Comparison of ENCODE assay signal across 10 cellular contexts in genomic region chr22:40325315-40325714, GRCh38. TPM values are rescaled to one million over a fixed set of nuclear protein-coding genes. Genes with fewer than 3 reads are reported as not detected.
A peak's percentile ranks its signal among the peaks of the same experiment; 100 is the strongest.
DNase-seq lines count a peak whose midpoint lies in the region; ATAC-seq and TF ChIP-seq lines count a peak whose summit lies in the region.
"Had no signal": no experiment of that assay in that cellular context is flagged by ENCODE, and none has a peak within 500 bp of the region (broad histone marks: within the 10 kb centered on the region; RNA-seq: fewer than 3 reads in every experiment).

No MANE protein-coding gene starts in this region.

- H3K27ac Mint-ChIP-seq in activated CD4-positive, alpha-beta T cell treated with anti-CD3 and anti-CD28 coated beads, Interleukin-2, amount 10 ng/mL, durations not matched to agents 24 days and 14 days: peak overlapping the region; percentile 99
- peak overlapping the region; percentile 90 for H3K27ac Mint-ChIP-seq in activated naive CD8-positive, alpha-beta T cell
- H3K27ac Mint-ChIP-seq in Calu3 (ENCODE audit: unreplicated experiment): no peak overlapping the region
- H3K27ac Mint-ChIP-seq: dendritic cell treated with granulocyte-macrophage colony-stimulating factor and Interleukin-4, amounts not matched to agents 40 ng/mL and 50 ng/mL, for 4 days had no signal

- no TSS peak for BruUV-seq in Calu3 (replicated peaks; lab: Mats Ljungman, UMichigan)

- no peaks in the 10 kb centered on the region for H3K9me3 Mint-ChIP-seq in activated CD4-positive, alpha-beta T cell treated with anti-CD3 and anti-CD28 coated beads, Interleukin-2, amount 10 ng/mL, durations not matched to agents 24 days and 14 days
- H3K9me3 Mint-ChIP-seq in activated naive CD8-positive, alpha-beta T cell (ENCODE audit: low read depth): no peaks in the 10 kb centered on the region
- no peaks in the 10 kb centered on the region for H3K9me3 Mint-ChIP-seq in Calu3 (ENCODE audit: low read depth, unreplicated experiment)
- H3K9me3 Mint-ChIP-seq: dendritic cell treated with granulocyte-macrophage colony-stimulating factor and Interleukin-4, amounts not matched to agents 40 ng/mL and 50 ng/mL, for 4 days had no signal

- H3K4me3 Mint-ChIP-seq in activated CD4-positive, alpha-beta T cell treated with anti-CD3 and anti-CD28 coated beads, Interleukin-2, amount 10 ng/mL, durations not matched to agents 24 days and 14 days: peak overlapping the region; percentile 81
- peak overlapping the region; percentile 76 for H3K4me3 Mint-ChIP-seq in activated naive CD8-positive, alpha-beta T cell
- H3K4me3 Mint-ChIP-seq in Calu3 (ENCODE audit: low read depth, unreplicated experiment): no peak overlapping the region
- H3K4me3 Mint-ChIP-seq: dendritic cell treated with granulocyte-macrophage colony-stimulating factor and Interleukin-4, amounts not matched to agents 40 ng/mL and 50 ng/mL, for 4 days had no signal

- H3K36me3 Mint-ChIP-seq in activated CD4-positive, alpha-beta T cell treated with anti-CD3 and anti-CD28 coated beads, Interleukin-2, amount 10 ng/mL, durations not matched to agents 24 days and 14 days (ENCODE audit: low read depth): peaks cover 46% of the 10 kb centered on the region
- peaks cover 17% of the 10 kb centered on the region for H3K36me3 Mint-ChIP-seq in activated naive CD8-positive, alpha-beta T cell
- peaks cover 29% of the 10 kb centered on the region for H3K36me3 Mint-ChIP-seq in Calu3 (ENCODE audit: insufficient read depth, unreplicated experiment)

- CTCF ChIA-PET in GM10248 (lab: Yijun Ruan, JAX): no interaction called here
- CTCF ChIA-PET in Calu3 (lab: Charles Lee): no interaction called here

- no peaks in the 10 kb centered on the region for H3K27me3 ChIP-seq in tibial artery

- no peak overlapping the region for H3K4me3 ChIP-seq in tibial artery
- H3K4me3 ChIP-seq: K562 had no signal

- DNase-seq in GM10248 (ENCODE audit: extremely low spot score): peak; percentile 49
- DNase-seq in activated CD4-positive, alpha-beta T cell treated with anti-CD3 and anti-CD28 coated beads, Interleukin-2, amount 10 ng/mL, durations not matched to agents 24 days and 14 days: peak; percentile 80
- DNase-seq in stimulated activated CD4-positive, alpha-beta T cell treated with anti-CD3 and anti-CD28 coated beads, Interleukin-2, amount 100 ng/mL, for 4 hours (ENCODE audit: low read depth): peak; percentile 61
- no peak for DNase-seq in tibial artery
- DNase-seq in Calu3: no peak
- DNase-seq in SW 1271 (lab: John Stamatoyannopoulos, UW): no peak

- H3K9me3 ChIP-seq in tibial artery: no peaks in the 10 kb centered on the region

- peaks cover 27 to 66% (median 36%) of the 10 kb centered on the region in 3 donors for H3K36me3 ChIP-seq in tibial artery

- peaks cover 66% of the 10 kb centered on the region for H3K4me1 Mint-ChIP-seq in activated CD4-positive, alpha-beta T cell treated with anti-CD3 and anti-CD28 coated beads, Interleukin-2, amount 10 ng/mL, durations not matched to agents 24 days and 14 days
- H3K4me1 Mint-ChIP-seq in activated naive CD8-positive, alpha-beta T cell (ENCODE audit: low read depth): peaks cover 92% of the 10 kb centered on the region
- no peaks in the 10 kb centered on the region for H3K4me1 Mint-ChIP-seq in Calu3 (ENCODE audit: low read depth, unreplicated experiment)

- POLR2A ChIA-PET in GM10248 (lab: Yijun Ruan, JAX): no interaction called here

- TF ChIP-seq CTCF in GM10248 (IDR thresholded peaks at IDR 0.05; ENCODE audit: control extremely low read depth, extremely low read depth, low read depth, missing control alignments) (no peak), tibial artery (IDR thresholded peaks at IDR 0.05) (no peak), Calu3 (IDR thresholded peaks at IDR 0.05; ENCODE audit: unreplicated experiment) (no peak)

- no peak for ATAC-seq in GM21737 (IDR thresholded peaks at IDR 0.05; ENCODE audit: unreplicated experiment)
- ATAC-seq: K562 had no signal

- intact Hi-C loops in activated CD4-positive, alpha-beta T cell treated with anti-CD3 and anti-CD28 coated beads, Interleukin-2, amount 10 ng/mL, durations not matched to agents 24 days and 14 days (cut with micrococcal nuclease): loop anchor here (1.0 to 2.0 kb wide), 6 partner anchors 21 to 281 kb away; partner anchors contain the start of genes ADSL and TNRC6B
- intact Hi-C loops in tibial artery (cut with DNase I; ENCODE audit: low total_unique reads): no loop called here
- intact Hi-C loops in Calu3 (cut with micrococcal nuclease; ENCODE audit: unreplicated experiment): no loop called here

- H3K27me3 Mint-ChIP-seq in activated CD4-positive, alpha-beta T cell treated with anti-CD3 and anti-CD28 coated beads, Interleukin-2, amount 10 ng/mL, durations not matched to agents 24 days and 14 days: no peaks in the 10 kb centered on the region
- no peaks in the 10 kb centered on the region for H3K27me3 Mint-ChIP-seq in activated naive CD8-positive, alpha-beta T cell
- H3K27me3 Mint-ChIP-seq in Calu3 (ENCODE audit: unreplicated experiment): no peaks in the 10 kb centered on the region
- H3K27me3 Mint-ChIP-seq: dendritic cell treated with granulocyte-macrophage colony-stimulating factor and Interleukin-4, amounts not matched to agents 40 ng/mL and 50 ng/mL, for 4 days had no signal

- no peak overlapping the region for H3K27ac ChIP-seq in tibial artery

- no peaks in the 10 kb centered on the region for H3K4me1 ChIP-seq in tibial artery

RNA-seq across cellular contexts. Expression of gene ADSL, which starts 21.0 kb away (rescaled TPM):
- total RNA-seq in activated CD4-positive, alpha-beta T cell treated with anti-CD3 and anti-CD28 coated beads, Interleukin-2, amount 10 ng/mL, durations not matched to agents 24 days and 14 days: 172 and 173 TPM in 2 replicates
- total RNA-seq in Calu3 (2022): 89.0 and 96.3 TPM in 2 replicates

RNA-seq across cellular contexts. Expression of gene SGSM3, which starts 45.1 kb away (rescaled TPM):
- total RNA-seq in activated CD4-positive, alpha-beta T cell treated with anti-CD3 and anti-CD28 coated beads, Interleukin-2, amount 10 ng/mL, durations not matched to agents 24 days and 14 days: 38.0 and 45.5 TPM in 2 replicates
- total RNA-seq in Calu3 (2022): 70.6 and 83.3 TPM in 2 replicates

Comparison
In these comparisons a context has a peak if more than half of its experiments do, and no peak if none do; other contexts are left out.
1. DNase-seq: peak in GM10248 (single experiment), activated CD4-positive, alpha-beta T cell treated with anti-CD3 and anti-CD28 coated beads, Interleukin-2, amount 10 ng/mL, durations not matched to agents 24 days and 14 days (single experiment) and stimulated activated CD4-positive, alpha-beta T cell treated with anti-CD3 and anti-CD28 coated beads, Interleukin-2, amount 100 ng/mL, for 4 hours (single experiment); none in tibial artery (0 of 2), Calu3 (single experiment) and SW 1271 (0 of 2).